Comparison of ENCODE assay signal across 8 cellular contexts in genomic region chr6:96521625-96522468, GRCh38.
DNase-seq lines count a peak whose midpoint lies in the region; ATAC-seq and TF ChIP-seq lines count a peak whose summit lies in the region.

Gene UFL1 (plus strand): TSS chr6:96521806. CDS start chr6:96521874, 68 bp downstream.

- DNase-seq in AG09309 (ENCODE audit: low read depth) (peak; percentile 56), NCI-H446 (lab: John Stamatoyannopoulos, UW) (peak; percentile 78 to 92), cerebellar cortex (ENCODE audit: low spot score) (peak; percentile 93), islet precursor cell (peak; percentile 98)
- peak; percentile 80 to 91 (median 84) for DNase-seq in stimulated activated CD4-positive, alpha-beta T cell treated with anti-CD3 and anti-CD28 coated beads, Interleukin-12 subunit alpha, Interleukin-12 subunit beta, amount 100 ng/mL, for 48 hours (ENCODE audit: low read depth in 2 of 3, low spot score in 1 of 3)

- peak; percentile 97 for ATAC-seq in GM19025 (IDR thresholded peaks at IDR 0.05; ENCODE audit: low read depth, unreplicated experiment)
- peak; percentile 97 for ATAC-seq in HG03342 (IDR thresholded peaks at IDR 0.05; ENCODE audit: unreplicated experiment)
- ATAC-seq in activated CD4-positive, CD25-positive, alpha-beta regulatory T cell treated with anti-CD3 and anti-CD28 coated beads, Interleukin-2, amount 50 U/mL, for 24 hours = peak; percentile 98

- H3K4me3 ChIP-seq in AG09309 (ENCODE audit: control insufficient read depth, low read depth, low read length) = peak within 1 kb of the TSS; percentile 67

- TF ChIP-seq CTCF in AG09309 (IDR thresholded peaks at IDR 0.05; ENCODE audit: control insufficient read depth, insufficient read depth, low read depth, low read length, missing control alignments) = peak; percentile 18

Comparison
In these comparisons a context has a peak if more than half of its experiments do, and no peak if none do; other contexts are left out.
1. Peak in every context shown above with its lines: DNase-seq, ATAC-seq and H3K4me3 ChIP-seq.